ENCODE assay signal across 18 cellular contexts in genomic region chr2:25566094-25566493, GRCh38.
DNase-seq lines count a peak whose midpoint lies in the region; ATAC-seq and TF ChIP-seq lines count a peak whose summit lies in the region.
"Had no signal": no experiment of that assay in that cellular context is flagged by ENCODE, and none has a peak within 500 bp of the region (broad histone marks: within the 10 kb centered on the region; RNA-seq: fewer than 3 reads in every experiment).

No MANE protein-coding gene starts in this region.

- H3K9me3 ChIP-seq in OCI-LY3 (ENCODE audit: insufficient read depth, low read length) = 0 out of 2 replicates have a peak, but pooled peaks cover 5% of the 10 kb centered on the region
- no peaks in the 10 kb centered on the region for H3K9me3 ChIP-seq in PC-9 (ENCODE audit: insufficient read depth, low read depth)

- no peak overlapping the region for H3K27ac ChIP-seq in OCI-LY3 (ENCODE audit: low read length)
- no peak overlapping the region for H3K27ac ChIP-seq in PC-9
- H3K27ac ChIP-seq: 22Rv1, KMS-11 had no signal

- no peaks in the 10 kb centered on the region for H4K20me1 ChIP-seq in OCI-LY3 (ENCODE audit: insufficient read depth, low read length)
- no peaks in the 10 kb centered on the region for H4K20me1 ChIP-seq in PC-9 (ENCODE audit: insufficient read depth)

- no peaks in the 10 kb centered on the region for H3K27me3 Mint-ChIP-seq in natural killer cell treated with Interleukin-12 subunit alpha and Interleukin-12 subunit beta and Interleukin-15 and Interleukin-18, amount 100 ng/mL, for 72 hours

- no peak for ATAC-seq in natural killer cell treated with Interleukin-12 subunit alpha and Interleukin-12 subunit beta and Interleukin-15 and Interleukin-18, amount 100 ng/mL, for 72 hours
- ATAC-seq in GM19351 (IDR thresholded peaks at IDR 0.05; ENCODE audit: unreplicated experiment) = no peak
- ATAC-seq in sciatic nerve = no peak
- ATAC-seq: HepG2 had no signal

- no peaks in the 10 kb centered on the region for H3K9me2 ChIP-seq in PC-9 (ENCODE audit: insufficient read depth)

- intact Hi-C loops in sciatic nerve (cut with DNase I) (no loop called here), PC-9 (cut with micrococcal nuclease; ENCODE audit: unreplicated experiment) (loop anchor here (2.0 kb wide), 1 partner anchor 399 kb away; no protein-coding TSS in a partner anchor)

- peaks cover 16 to 29% of the 10 kb centered on the region in 2 donors for H3K4me1 Mint-ChIP-seq in natural killer cell treated with Interleukin-12 subunit alpha and Interleukin-12 subunit beta and Interleukin-15 and Interleukin-18, amount 100 ng/mL, for 72 hours (ENCODE audit: low read depth in 2 of 2)

- H3K4me2 ChIP-seq in OCI-LY3 (ENCODE audit: low read length) (peak overlapping the region; percentile 67), PC-9 (no peak overlapping the region)
- H3K4me2 ChIP-seq: KMS-11 had no signal

- H3K27me3 ChIP-seq in OCI-LY3 (ENCODE audit: low read depth, low read length) (no peaks in the 10 kb centered on the region), PC-9 (ENCODE audit: insufficient read depth, low read depth) (no peaks in the 10 kb centered on the region)

- POLR2A ChIA-PET in PC-9 (lab: Charles Lee; ENCODE audit: unreplicated experiment) = no interaction called here

- H2AFZ ChIP-seq in OCI-LY3 (ENCODE audit: low read depth, low read length) (no peak overlapping the region), PC-9 (no peak overlapping the region)

- peak overlapping the region; percentile 23; the same call in 1 of the 2 replicates for H3K9ac ChIP-seq in OCI-LY3 (ENCODE audit: low read length)
- H3K9ac ChIP-seq: KMS-11 had no signal

- CTCF ChIA-PET in PC-9 (lab: Charles Lee) = interaction anchor here (0.5 kb wide), 1 partner anchor 348 kb away, joined by 8 read pairs; no protein-coding TSS in a partner anchor

- H3K36me3 ChIP-seq in OCI-LY3 (replicated peaks; ENCODE audit: low read depth, low read length) = peaks cover 5% of the 10 kb centered on the region
- no peaks in the 10 kb centered on the region for H3K36me3 ChIP-seq in PC-9 (ENCODE audit: low read depth)

- H3K36me3 Mint-ChIP-seq in natural killer cell treated with Interleukin-12 subunit alpha and Interleukin-12 subunit beta and Interleukin-15 and Interleukin-18, amount 100 ng/mL, for 72 hours = peaks cover 2% of the 10 kb centered on the region

- H3K4me1 ChIP-seq in OCI-LY3 (ENCODE audit: low read length) = peaks cover 65% of the 10 kb centered on the region
- no peaks in the 10 kb centered on the region for H3K4me1 ChIP-seq in PC-9 (replicated peaks; ENCODE audit: insufficient read depth)

- peak in 2 of 3 experiments; percentile 36 to 62 for DNase-seq in NCI-H1417 (lab: John Stamatoyannopoulos, UW)
- DNase-seq in NCI-H1417 treated with DMSO at 0.1 percent for 48 hours (lab: John Stamatoyannopoulos, UW) = no peak
- DNase-seq in GM20000 (ENCODE audit: low spot score) = no peak
- no peak for DNase-seq in natural killer cell treated with Interleukin-12 subunit alpha and Interleukin-12 subunit beta and Interleukin-15 and Interleukin-18, amount 100 ng/mL, for 72 hours (ENCODE audit: low spot score)
- no peak for DNase-seq in sciatic nerve (ENCODE audit: low spot score)
- no peak for DNase-seq in PC-9
- DNase-seq: COR-L47, H9, NCI-H1105 treated with DMSO at 0.1 percent for 48 hours, NCI-H2029 treated with DMSO at 0.1 percent for 48 hours, NCI-H2227 treated with DMSO at 0.1 percent for 48 hours, NCI-H526 treated with DMSO at 0.1 percent for 48 hours, SIG-M5 had no signal

- H3K79me2 ChIP-seq in OCI-LY3 (ENCODE audit: low read length) = no peaks in the 10 kb centered on the region
- no peaks in the 10 kb centered on the region for H3K79me2 ChIP-seq in PC-9 (ENCODE audit: low read depth)

- TF ChIP-seq CTCF in GM20000 (IDR thresholded peaks at IDR 0.05; ENCODE audit: extremely low read depth, missing control alignments) = peak; percentile 11
- TF ChIP-seq CTCF in OCI-LY3 (IDR thresholded peaks at IDR 0.05; ENCODE audit: low read depth, low read length) = peak; percentile 47
- TF ChIP-seq CTCF in PC-9 (conservative IDR thresholded peaks at IDR 0.05) = no peak

- peaks cover 5% of the 10 kb centered on the region for H3F3A ChIP-seq in PC-9 (ENCODE audit: insufficient read depth, low read depth)

- peak overlapping the region; percentile 68 for H3K4me3 Mint-ChIP-seq in natural killer cell treated with Interleukin-12 subunit alpha and Interleukin-12 subunit beta and Interleukin-15 and Interleukin-18, amount 100 ng/mL, for 72 hours
- H3K4me3 Mint-ChIP-seq: H9 had no signal

- H3K9me3 Mint-ChIP-seq in natural killer cell treated with Interleukin-12 subunit alpha and Interleukin-12 subunit beta and Interleukin-15 and Interleukin-18, amount 100 ng/mL, for 72 hours = peaks cover 2% of the 10 kb centered on the region
- H3K9me3 Mint-ChIP-seq: H9 had no signal

- no TSS peak for BruUV-seq in PC-9 (replicated peaks; lab: Mats Ljungman, UMichigan)

- H3K4me3 ChIP-seq in OCI-LY3 (ENCODE audit: low read length) (no peak overlapping the region; the same call in 1 of the 2 replicates), PC-9 (no peak overlapping the region)

- H3K27ac Mint-ChIP-seq in natural killer cell treated with Interleukin-12 subunit alpha and Interleukin-12 subunit beta and Interleukin-15 and Interleukin-18, amount 100 ng/mL, for 72 hours = peak overlapping the region; percentile 40 to 65
- H3K27ac Mint-ChIP-seq: H9 had no signal

Comparison
In these comparisons a context has a peak if more than half of its experiments do, and no peak if none do; other contexts are left out.
1. DNase-seq: peak in NCI-H1417 (2 of 3); none in NCI-H1417 treated with DMSO at 0.1 percent for 48 hours (single experiment), GM20000 (single experiment), natural killer cell treated with Interleukin-12 subunit alpha and Interleukin-12 subunit beta and Interleukin-15 and Interleukin-18, amount 100 ng/mL, for 72 hours (single experiment), sciatic nerve (single experiment) and PC-9 (0 of 2).